1 cellular context compared by ENCODE assay signal in genomic region chr11:72642815-72643511, GRCh38.
TF ChIP-seq lines count a peak whose summit lies in the region.

No MANE protein-coding gene starts in this region.

TF ChIP-seq in HEK293, 187 proteins besides CTCF, POLR2A, EP300 and RAD21 (continued from another document):
- TF ChIP-seq ELK4 (IDR thresholded peaks at IDR 0.05; ENCODE audit: borderline replicate concordance, low read depth, low read length) = no peak
- TF ChIP-seq ZNF341 (tag by site-specific recombination; IDR thresholded peaks at IDR 0.05; ENCODE audit: low read depth) = no peak
- peak; percentile 84 for TF ChIP-seq BCL11A (tag by site-specific recombination; IDR thresholded peaks at IDR 0.05; ENCODE audit: low read depth)
- no peak for TF ChIP-seq ZNF510 (tag by site-specific recombination; IDR thresholded peaks at IDR 0.05; ENCODE audit: insufficient replicate concordance)
- TF ChIP-seq ZNF600 (tag by site-specific recombination; IDR thresholded peaks at IDR 0.05) = peak; percentile 75; the same call in 1 of the 2 replicates
- TF ChIP-seq ZNF146 (tag by site-specific recombination; IDR thresholded peaks at IDR 0.05) = 0 out of 2 replicates have a peak, but pooled peaks have one; percentile 4
- peak; percentile 62; the same call in 1 of the 2 replicates for TF ChIP-seq ZNF561 (tag by site-specific recombination; IDR thresholded peaks at IDR 0.05; ENCODE audit: borderline replicate concordance)
- no peak for TF ChIP-seq ZNF621 (tag by site-specific recombination; IDR thresholded peaks at IDR 0.05)
- TF ChIP-seq ZNF2 (tag by site-specific recombination; IDR thresholded peaks at IDR 0.05) = peak; percentile 52; the same call in 1 of the 2 replicates
- 0 out of 2 replicates have a peak, but pooled peaks have one; percentile 23 for TF ChIP-seq ZNF423 (tag by site-specific recombination; IDR thresholded peaks at IDR 0.05)
- no peak for TF ChIP-seq KLF1 (tag by site-specific recombination; IDR thresholded peaks at IDR 0.05)
- TF ChIP-seq ZNF776 (tag by site-specific recombination; IDR thresholded peaks at IDR 0.05; ENCODE audit: borderline replicate concordance) = no peak
- TF ChIP-seq ZNF114 (tag by site-specific recombination; IDR thresholded peaks at IDR 0.05) = no peak
- peak; percentile 50; the same call in 1 of the 2 replicates for TF ChIP-seq KLF16 (tag by site-specific recombination; IDR thresholded peaks at IDR 0.05)
- peak; percentile 37; the same call in 1 of the 2 replicates for TF ChIP-seq OSR2 (tag by site-specific recombination; IDR thresholded peaks at IDR 0.05)
- no peak for TF ChIP-seq ZFP3 (tag by site-specific recombination; IDR thresholded peaks at IDR 0.05; ENCODE audit: low read depth)
- TF ChIP-seq ZNF76 (tag by site-specific recombination; IDR thresholded peaks at IDR 0.05; ENCODE audit: borderline replicate concordance, low read depth) = peak; percentile 33; the same call in 1 of the 2 replicates
- peak; percentile 52; the same call in 1 of the 2 replicates for TF ChIP-seq ZSCAN30 (tag by site-specific recombination; IDR thresholded peaks at IDR 0.05)
- peak; percentile 68 for TF ChIP-seq ZNF335 (tag by site-specific recombination; conservative IDR thresholded peaks at IDR 0.05)
- TF ChIP-seq ZNF791 (tag by site-specific recombination; IDR thresholded peaks at IDR 0.05) = no peak
- TF ChIP-seq ZNF629 (tag by site-specific recombination; IDR thresholded peaks at IDR 0.05) = no peak
- peak; percentile 62 for TF ChIP-seq ZEB2 (tag by site-specific recombination; IDR thresholded peaks at IDR 0.05)
- TF ChIP-seq ZNF514 (tag by site-specific recombination; IDR thresholded peaks at IDR 0.05) = no peak
- no peak for TF ChIP-seq ZNF596 (tag by site-specific recombination; IDR thresholded peaks at IDR 0.05)
- TF ChIP-seq ZNF610 (tag by site-specific recombination; IDR thresholded peaks at IDR 0.05; ENCODE audit: borderline replicate concordance) = peak; percentile 66
- peak; percentile 23; the same call in 1 of the 2 replicates for TF ChIP-seq ZNF654 (tag by site-specific recombination; IDR thresholded peaks at IDR 0.05; ENCODE audit: low read depth)
- TF ChIP-seq, protein P1, sequence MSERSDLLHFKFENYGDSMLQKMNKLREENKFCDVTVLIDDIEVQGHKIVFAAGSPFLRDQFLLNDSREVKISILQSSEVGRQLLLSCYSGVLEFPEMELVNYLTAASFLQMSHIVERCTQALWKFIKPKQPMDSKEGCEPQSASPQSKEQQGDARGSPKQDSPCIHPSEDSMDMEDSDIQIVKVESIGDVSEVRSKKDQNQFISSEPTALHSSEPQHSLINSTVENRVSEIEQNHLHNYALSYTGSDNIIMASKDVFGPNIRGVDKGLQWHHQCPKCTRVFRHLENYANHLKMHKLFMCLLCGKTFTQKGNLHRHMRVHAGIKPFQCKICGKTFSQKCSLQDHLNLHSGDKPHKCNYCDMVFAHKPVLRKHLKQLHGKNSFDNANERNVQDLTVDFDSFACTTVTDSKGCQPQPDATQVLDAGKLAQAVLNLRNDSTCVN (tag by site-specific recombination; optimal IDR thresholded peaks at IDR 0.05) = peak; percentile 80
- TF ChIP-seq ZNF585B (tag by site-specific recombination; IDR thresholded peaks at IDR 0.05) = no peak
- TF ChIP-seq ZNF366 (tag by site-specific recombination; conservative IDR thresholded peaks at IDR 0.05) = no peak
- peak; percentile 95 for TF ChIP-seq ZFP69B (tag by site-specific recombination; IDR thresholded peaks at IDR 0.05)
- TF ChIP-seq, protein P2, sequence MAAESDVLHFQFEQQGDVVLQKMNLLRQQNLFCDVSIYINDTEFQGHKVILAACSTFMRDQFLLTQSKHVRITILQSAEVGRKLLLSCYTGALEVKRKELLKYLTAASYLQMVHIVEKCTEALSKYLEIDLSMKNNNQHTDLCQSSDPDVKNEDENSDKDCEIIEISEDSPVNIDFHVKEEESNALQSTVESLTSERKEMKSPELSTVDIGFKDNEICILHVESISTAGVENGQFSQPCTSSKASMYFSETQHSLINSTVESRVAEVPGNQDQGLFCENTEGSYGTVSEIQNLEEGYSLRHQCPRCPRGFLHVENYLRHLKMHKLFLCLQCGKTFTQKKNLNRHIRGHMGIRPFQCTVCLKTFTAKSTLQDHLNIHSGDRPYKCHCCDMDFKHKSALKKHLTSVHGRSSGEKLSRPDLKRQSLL (tag by site-specific recombination; IDR thresholded peaks at IDR 0.05) = peak; percentile 74
- TF ChIP-seq, protein P3, sequence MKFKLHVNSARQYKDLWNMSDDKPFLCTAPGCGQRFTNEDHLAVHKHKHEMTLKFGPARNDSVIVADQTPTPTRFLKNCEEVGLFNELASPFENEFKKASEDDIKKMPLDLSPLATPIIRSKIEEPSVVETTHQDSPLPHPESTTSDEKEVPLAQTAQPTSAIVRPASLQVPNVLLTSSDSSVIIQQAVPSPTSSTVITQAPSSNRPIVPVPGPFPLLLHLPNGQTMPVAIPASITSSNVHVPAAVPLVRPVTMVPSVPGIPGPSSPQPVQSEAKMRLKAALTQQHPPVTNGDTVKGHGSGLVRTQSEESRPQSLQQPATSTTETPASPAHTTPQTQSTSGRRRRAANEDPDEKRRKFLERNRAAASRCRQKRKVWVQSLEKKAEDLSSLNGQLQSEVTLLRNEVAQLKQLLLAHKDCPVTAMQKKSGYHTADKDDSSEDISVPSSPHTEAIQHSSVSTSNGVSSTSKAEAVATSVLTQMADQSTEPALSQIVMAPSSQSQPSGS (tag by site-specific recombination; IDR thresholded peaks at IDR 0.05; ENCODE audit: low read depth) = no peak
- no peak for TF ChIP-seq ZBTB21 (tag by site-specific recombination; IDR thresholded peaks at IDR 0.05)
- TF ChIP-seq BCL11B (tag by site-specific recombination; IDR thresholded peaks at IDR 0.05; ENCODE audit: low read depth) = peak; percentile 99
- no peak for TF ChIP-seq GFI1B (tag by site-specific recombination; IDR thresholded peaks at IDR 0.05)
- peak; percentile 54 for TF ChIP-seq GLIS1 (tag by site-specific recombination; IDR thresholded peaks at IDR 0.05)
- no peak; the same call in 1 of the 2 replicates for TF ChIP-seq SP2 (tag by site-specific recombination; IDR thresholded peaks at IDR 0.05)
- TF ChIP-seq, protein P4, sequence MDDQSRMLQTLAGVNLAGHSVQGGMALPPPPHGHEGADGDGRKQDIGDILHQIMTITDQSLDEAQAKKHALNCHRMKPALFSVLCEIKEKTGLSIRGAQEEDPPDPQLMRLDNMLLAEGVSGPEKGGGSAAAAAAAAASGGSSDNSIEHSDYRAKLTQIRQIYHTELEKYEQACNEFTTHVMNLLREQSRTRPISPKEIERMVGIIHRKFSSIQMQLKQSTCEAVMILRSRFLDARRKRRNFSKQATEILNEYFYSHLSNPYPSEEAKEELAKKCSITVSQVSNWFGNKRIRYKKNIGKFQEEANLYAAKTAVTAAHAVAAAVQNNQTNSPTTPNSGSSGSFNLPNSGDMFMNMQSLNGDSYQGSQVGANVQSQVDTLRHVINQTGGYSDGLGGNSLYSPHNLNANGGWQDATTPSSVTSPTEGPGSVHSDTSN (CRISPR knock-in tag; IDR thresholded peaks at IDR 0.05) = no peak
- peak; percentile 42; the same call in 1 of the 2 replicates for TF ChIP-seq ZBTB17 (tag by site-specific recombination; IDR thresholded peaks at IDR 0.05)
- TF ChIP-seq, protein P5, sequence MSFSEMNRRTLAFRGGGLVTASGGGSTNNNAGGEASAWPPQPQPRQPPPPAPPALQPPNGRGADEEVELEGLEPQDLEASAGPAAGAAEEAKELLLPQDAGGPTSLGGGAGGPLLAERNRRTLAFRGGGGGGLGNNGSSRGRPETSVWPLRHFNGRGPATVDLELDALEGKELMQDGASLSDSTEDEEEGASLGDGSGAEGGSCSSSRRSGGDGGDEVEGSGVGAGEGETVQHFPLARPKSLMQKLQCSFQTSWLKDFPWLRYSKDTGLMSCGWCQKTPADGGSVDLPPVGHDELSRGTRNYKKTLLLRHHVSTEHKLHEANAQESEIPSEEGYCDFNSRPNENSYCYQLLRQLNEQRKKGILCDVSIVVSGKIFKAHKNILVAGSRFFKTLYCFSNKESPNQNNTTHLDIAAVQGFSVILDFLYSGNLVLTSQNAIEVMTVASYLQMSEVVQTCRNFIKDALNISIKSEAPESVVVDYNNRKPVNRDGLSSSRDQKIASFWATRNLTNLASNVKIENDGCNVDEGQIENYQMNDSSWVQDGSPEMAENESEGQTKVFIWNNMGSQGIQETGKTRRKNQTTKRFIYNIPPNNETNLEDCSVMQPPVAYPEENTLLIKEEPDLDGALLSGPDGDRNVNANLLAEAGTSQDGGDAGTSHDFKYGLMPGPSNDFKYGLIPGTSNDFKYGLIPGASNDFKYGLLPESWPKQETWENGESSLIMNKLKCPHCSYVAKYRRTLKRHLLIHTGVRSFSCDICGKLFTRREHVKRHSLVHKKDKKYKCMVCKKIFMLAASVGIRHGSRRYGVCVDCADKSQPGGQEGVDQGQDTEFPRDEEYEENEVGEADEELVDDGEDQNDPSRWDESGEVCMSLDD (tag by site-specific recombination; IDR thresholded peaks at IDR 0.05) = peak; percentile 40; the same call in 1 of the 2 replicates
- peak; percentile 69; the same call in 1 of the 2 replicates for TF ChIP-seq GLIS2 (tag by site-specific recombination; IDR thresholded peaks at IDR 0.05)
TF ChIP-seq in HEK293: peak in this region for 26.
